In genomic region chr3:141115752-141116541, GRCh38 we compare ENCODE assay signal across 18 cellular contexts.
A peak's percentile ranks its signal among the peaks of the same experiment; 100 is the strongest.
DNase-seq lines count a peak whose midpoint lies in the region; ATAC-seq lines count a peak whose summit lies in the region.
"Had no signal": no experiment of that assay in that cellular context is flagged by ENCODE, and none has a peak within 500 bp of the region (broad histone marks: within the 10 kb centered on the region; RNA-seq: fewer than 3 reads in every experiment).

No MANE protein-coding gene starts in this region.

- intact Hi-C loops in activated T-helper 2 cell treated with anti-CD3 and anti-CD28 coated beads, Interferon-gamma antibody, Interleukin-2, Interleukin-4, amounts not matched to agents 10 μg/mL and 5 μg/mL and 100 μg/mL, durations not matched to agents 14 hours and 24 hours and 36 hours (cut with micrococcal nuclease), result no loop called here

- ATAC-seq in HG02678 (IDR thresholded peaks at IDR 0.05; ENCODE audit: unreplicated experiment), result no peak
- ATAC-seq: stimulated activated effector memory CD8-positive, alpha-beta T cell treated with anti-CD3 and anti-CD28 coated beads, Interleukin-12 subunit alpha, Interleukin-12 subunit beta, amount 100 ng/mL, for 72 hours had no signal

- 36% methylated on average over 3 of the region's 3 CpGs for WGBS in urinary bladder

- no peaks in the 10 kb centered on the region for H3K36me3 ChIP-seq in urinary bladder (ENCODE audit: insufficient read depth)

- peaks cover 20% of the 10 kb centered on the region for H3K27me3 Mint-ChIP-seq in activated T-helper 2 cell treated with anti-CD3 and anti-CD28 coated beads, Interferon-gamma antibody, Interleukin-2, Interleukin-4, amounts not matched to agents 10 μg/mL and 5 μg/mL and 100 μg/mL, durations not matched to agents 14 hours and 24 hours and 36 hours (ENCODE audit: low read depth)

- no peak overlapping the region for H3K27ac Mint-ChIP-seq in activated T-helper 2 cell treated with anti-CD3 and anti-CD28 coated beads, Interferon-gamma antibody, Interleukin-2, Interleukin-4, amounts not matched to agents 10 μg/mL and 5 μg/mL and 100 μg/mL, durations not matched to agents 14 hours and 24 hours and 36 hours
- H3K27ac Mint-ChIP-seq: activated CD4-positive, alpha-beta memory T cell treated with anti-CD3 and anti-CD28 coated beads, Interleukin-2, amount 10 ng/mL, durations not matched to agents 7 days and 5 days; CD8-positive, alpha-beta memory T cell; GM23338; stimulated activated effector memory CD8-positive, alpha-beta T cell treated with anti-CD3 and anti-CD28 coated beads, Interleukin-12 subunit alpha, Interleukin-12 subunit beta, amount 100 ng/mL, for 72 hours had no signal

- H3K4me1 Mint-ChIP-seq in activated T-helper 2 cell treated with anti-CD3 and anti-CD28 coated beads, Interferon-gamma antibody, Interleukin-2, Interleukin-4, amounts not matched to agents 10 μg/mL and 5 μg/mL and 100 μg/mL, durations not matched to agents 14 hours and 24 hours and 36 hours (ENCODE audit: low read depth), result no peaks in the 10 kb centered on the region
- H3K4me1 Mint-ChIP-seq: activated CD4-positive, alpha-beta memory T cell treated with anti-CD3 and anti-CD28 coated beads, Interleukin-2, amount 10 ng/mL, durations not matched to agents 7 days and 5 days; CD8-positive, alpha-beta memory T cell; GM23338; stimulated activated effector memory CD8-positive, alpha-beta T cell treated with anti-CD3 and anti-CD28 coated beads, Interleukin-12 subunit alpha, Interleukin-12 subunit beta, amount 100 ng/mL, for 72 hours had no signal

- peak overlapping the region; percentile 2 for H3K27ac ChIP-seq in urinary bladder (ENCODE audit: low read depth)
- H3K27ac ChIP-seq: 22Rv1 had no signal

- H3K36me3 Mint-ChIP-seq in activated T-helper 2 cell treated with anti-CD3 and anti-CD28 coated beads, Interferon-gamma antibody, Interleukin-2, Interleukin-4, amounts not matched to agents 10 μg/mL and 5 μg/mL and 100 μg/mL, durations not matched to agents 14 hours and 24 hours and 36 hours (ENCODE audit: low read depth), result no peaks in the 10 kb centered on the region
- H3K36me3 Mint-ChIP-seq: CD8-positive, alpha-beta memory T cell; memory B cell; stimulated activated effector memory CD8-positive, alpha-beta T cell treated with anti-CD3 and anti-CD28 coated beads, Interleukin-12 subunit alpha, Interleukin-12 subunit beta, amount 100 ng/mL, for 72 hours had no signal

- H3K4me3 ChIP-seq in urinary bladder (ENCODE audit: low read depth, low read length), result no peak overlapping the region
- H3K4me3 ChIP-seq: GM23338 had no signal

- peak; percentile 57 for DNase-seq in activated effector memory CD4-positive, alpha-beta T cell treated with anti-CD3 and anti-CD28 coated beads, Interleukin-2, amount 50 U/mL, for 16 hours
- no peak for DNase-seq in activated effector memory CD4-positive, alpha-beta T cell treated with Interleukin-2 at 50 U/mL for 16 hours
- DNase-seq in iris pigment epithelial cell (ENCODE audit: low read depth), result peak; percentile 19
- DNase-seq in renal cortical epithelial cell (ENCODE audit: low read depth), result peak; percentile 94
- no peak for DNase-seq in activated T-helper 2 cell treated with anti-CD3 and anti-CD28 coated beads, Interferon-gamma antibody, Interleukin-2, Interleukin-4, amounts not matched to agents 10 μg/mL and 5 μg/mL and 100 μg/mL, durations not matched to agents 14 hours and 24 hours and 36 hours (ENCODE audit: low spot score)
- DNase-seq in NCI-H446 (lab: John Stamatoyannopoulos, UW), result no peak
- DNase-seq: activated CD4-positive, alpha-beta memory T cell treated with anti-CD3 and anti-CD28 coated beads, Interleukin-2, amount 10 ng/mL, durations not matched to agents 7 days and 5 days; CD8-positive, alpha-beta memory T cell; effector CD4-positive, alpha-beta T cell; NCI-H2081 treated with DMSO at 0.1 percent for 48 hours; stimulated activated CD4-positive, alpha-beta T cell treated with anti-CD3 and anti-CD28 coated beads, Interleukin-4, amount 100 ng/mL, for 1 hour; T1000 had no signal

- no peak overlapping the region for H3K4me3 Mint-ChIP-seq in activated T-helper 2 cell treated with anti-CD3 and anti-CD28 coated beads, Interferon-gamma antibody, Interleukin-2, Interleukin-4, amounts not matched to agents 10 μg/mL and 5 μg/mL and 100 μg/mL, durations not matched to agents 14 hours and 24 hours and 36 hours (ENCODE audit: low read depth)
- H3K4me3 Mint-ChIP-seq: activated CD4-positive, alpha-beta memory T cell treated with anti-CD3 and anti-CD28 coated beads, Interleukin-2, amount 10 ng/mL, durations not matched to agents 7 days and 5 days; CD8-positive, alpha-beta memory T cell; GM23338; memory B cell; stimulated activated effector memory CD8-positive, alpha-beta T cell treated with anti-CD3 and anti-CD28 coated beads, Interleukin-12 subunit alpha, Interleukin-12 subunit beta, amount 100 ng/mL, for 72 hours had no signal

- H3K4me1 ChIP-seq in urinary bladder (ENCODE audit: insufficient read depth), result no peaks in the 10 kb centered on the region

- no peaks in the 10 kb centered on the region for H3K9me3 Mint-ChIP-seq in activated T-helper 2 cell treated with anti-CD3 and anti-CD28 coated beads, Interferon-gamma antibody, Interleukin-2, Interleukin-4, amounts not matched to agents 10 μg/mL and 5 μg/mL and 100 μg/mL, durations not matched to agents 14 hours and 24 hours and 36 hours
- H3K9me3 Mint-ChIP-seq: activated CD4-positive, alpha-beta memory T cell treated with anti-CD3 and anti-CD28 coated beads, Interleukin-2, amount 10 ng/mL, durations not matched to agents 7 days and 5 days; GM23338; stimulated activated effector memory CD8-positive, alpha-beta T cell treated with anti-CD3 and anti-CD28 coated beads, Interleukin-12 subunit alpha, Interleukin-12 subunit beta, amount 100 ng/mL, for 72 hours had no signal

Comparison
In these comparisons a context has a peak if more than half of its experiments do, and no peak if none do; other contexts are left out.
1. DNase-seq: peak in activated effector memory CD4-positive, alpha-beta T cell treated with anti-CD3 and anti-CD28 coated beads, Interleukin-2, amount 50 U/mL, for 16 hours (single experiment), iris pigment epithelial cell (single experiment) and renal cortical epithelial cell (single experiment); none in activated effector memory CD4-positive, alpha-beta T cell treated with Interleukin-2 at 50 U/mL for 16 hours (single experiment), activated T-helper 2 cell treated with anti-CD3 and anti-CD28 coated beads, Interferon-gamma antibody, Interleukin-2, Interleukin-4, amounts not matched to agents 10 μg/mL and 5 μg/mL and 100 μg/mL, durations not matched to agents 14 hours and 24 hours and 36 hours (single experiment) and NCI-H446 (0 of 2).